ENCODE assay signal across 21 cellular contexts in the genomic region with DNA sequence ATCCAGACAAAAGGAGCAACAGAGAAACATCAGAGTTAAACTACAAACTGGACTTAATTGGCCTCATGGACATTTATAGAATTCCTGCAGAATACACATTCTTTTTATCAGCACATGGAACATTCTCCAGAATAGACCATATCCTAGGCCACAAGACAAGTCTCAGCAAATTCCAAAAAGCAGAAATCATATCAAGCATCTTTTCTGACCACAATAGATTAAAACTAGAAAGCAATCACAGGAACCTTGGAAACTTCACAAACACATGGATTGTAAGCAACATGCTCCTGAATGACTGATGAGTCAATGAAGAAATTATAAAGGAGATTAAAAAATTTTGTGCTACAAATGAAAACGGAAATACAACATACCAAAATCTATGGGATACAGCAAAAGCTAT.
"Had no signal": no experiment of that assay in that cellular context is flagged by ENCODE, and none has a peak within 500 bp of the region (broad histone marks: within the 10 kb centered on the region; RNA-seq: fewer than 3 reads in every experiment).

No MANE protein-coding gene starts in this region.

- H3K27ac ChIP-seq: adrenal gland, body of pancreas, esophagus muscularis mucosa, left lung, ovary, prostate gland, tibial nerve had no signal

- H3K9me3 ChIP-seq: body of pancreas, esophagus muscularis mucosa, left lung, ovary, prostate gland, tibial nerve had no signal

- H3K27me3 ChIP-seq: adrenal gland, body of pancreas, esophagus muscularis mucosa, left lung, ovary, tibial nerve had no signal

- H3K36me3 ChIP-seq: adrenal gland, esophagus muscularis mucosa, left lung, ovary, prostate gland, tibial nerve had no signal

- DNase-seq: activated CD4-positive, alpha-beta T cell treated with anti-CD3 and anti-CD28 coated beads for 1 hour; activated CD4-positive, alpha-beta T cell treated with anti-CD3 and anti-CD28 coated beads, Interleukin-2, amount 50 U/mL, for 1 hour; activated T-cell treated with anti-CD3 and anti-CD28 coated beads, Interleukin-2, amount 50 U/mL, for 1 hour; adrenal gland; body of pancreas; caudate nucleus; effector memory CD4-positive, alpha-beta T cell; kidney glomerular epithelial cell; left lung; natural killer cell; ovary; right cardiac atrium; stimulated activated CD4-positive, alpha-beta T cell treated with anti-CD3 and anti-CD28 coated beads, Interleukin-1b, Interleukin-23, amount 100 ng/mL, for 48 hours; stimulated activated naive CD8-positive, alpha-beta T cell treated with anti-CD3 and anti-CD28 coated beads, Interleukin-15, amount 100 ng/mL, for 72 hours; T-helper 1 cell had no signal

- H3K4me1 ChIP-seq: adrenal gland, body of pancreas, esophagus muscularis mucosa, left lung, prostate gland, tibial nerve had no signal

- ATAC-seq: activated naive CD4-positive, alpha-beta T cell treated with anti-CD3 and anti-CD28 coated beads, Interleukin-2, amount 50 U/mL, for 72 hours; activated T-helper 17 cell treated with anti-CD3 and anti-CD28 coated beads, Interleukin-2, amount 50 U/mL, for 72 hours; body of pancreas; left lung; natural killer cell; right cardiac atrium; stimulated activated naive CD8-positive, alpha-beta T cell treated with anti-CD3 and anti-CD28 coated beads, Interleukin-15, amount 100 ng/mL, for 72 hours had no signal

- H3K4me3 ChIP-seq: adrenal gland, body of pancreas, esophagus muscularis mucosa, left lung, lung, ovary, prostate gland, tibial nerve had no signal
